9 cellular contexts compared by ENCODE assay signal in genomic region chr5:141511771-141512325, GRCh38. TPM values are rescaled to one million over a fixed set of nuclear protein-coding genes. Genes with fewer than 3 reads are reported as not detected.
DNase-seq lines count a peak whose midpoint lies in the region; ATAC-seq, FAIRE-seq and TF ChIP-seq lines count a peak whose summit lies in the region.
"Had no signal": no experiment of that assay in that cellular context is flagged by ENCODE, and none has a peak within 500 bp of the region (broad histone marks: within the 10 kb centered on the region; RNA-seq: fewer than 3 reads in every experiment).

No MANE protein-coding gene starts in this region.

- H3K9me3 Mint-ChIP-seq in HFFc6, result no peaks in the 10 kb centered on the region
- H3K9me3 Mint-ChIP-seq in stimulated activated naive B cell treated with anti-CD40 and anti-IgM and Interleukin-4, amounts not matched to agents 10 μg/mL and 1 μg/mL and 100 μg/mL, for 72 hours, result peaks cover 0 to 3% of the 10 kb centered on the region in 2 donors
- H3K9me3 Mint-ChIP-seq: activated naive CD8-positive, alpha-beta T cell treated with anti-CD3 and anti-CD28 coated beads, Interleukin-2, amount 10 ng/mL, durations not matched to agents 7 days and 5 days had no signal

- H3K36me3 Mint-ChIP-seq in HFFc6 (ENCODE audit: low read depth), result peaks cover 32% of the 10 kb centered on the region
- H3K36me3 Mint-ChIP-seq in stimulated activated naive B cell treated with anti-CD40 and anti-IgM and Interleukin-4, amounts not matched to agents 10 μg/mL and 1 μg/mL and 100 μg/mL, for 72 hours, result peaks cover 29 to 43% of the 10 kb centered on the region in 2 donors

- H3K27me3 Mint-ChIP-seq in HFFc6 (ENCODE audit: insufficient read depth), result peaks cover 22% of the 10 kb centered on the region
- no peaks in the 10 kb centered on the region for H3K27me3 Mint-ChIP-seq in stimulated activated naive B cell treated with anti-CD40 and anti-IgM and Interleukin-4, amounts not matched to agents 10 μg/mL and 1 μg/mL and 100 μg/mL, for 72 hours
- H3K27me3 Mint-ChIP-seq: activated naive CD8-positive, alpha-beta T cell treated with anti-CD3 and anti-CD28 coated beads, Interleukin-2, amount 10 ng/mL, durations not matched to agents 7 days and 5 days had no signal

- DNase-seq in HFFc6 (no peak), medulla oblongata (ENCODE audit: extremely low spot score) (peak; percentile 1), midbrain (lab: John Stamatoyannopoulos, UW) (no peak), frontal cortex (ENCODE audit: low spot score in 2 of 2) (no peak), iPS-NIHi7 (ENCODE audit: extremely low spot score) (no peak), SW 1271 (lab: John Stamatoyannopoulos, UW) (no peak)
- no peak for DNase-seq in stimulated activated naive B cell treated with anti-CD40 and anti-IgM and Interleukin-4, amounts not matched to agents 10 μg/mL and 1 μg/mL and 100 μg/mL, for 72 hours

- FAIRE-seq in frontal cortex (lab: Jason Lieb, UNC), result no peak

- H3K27ac ChIP-seq in angular gyrus (ENCODE audit: low read depth, low read length), result peak overlapping the region; percentile 95

- TF ChIP-seq CTCF in HFFc6 (IDR thresholded peaks at IDR 0.05), result no peak

- H3K4me1 Mint-ChIP-seq in HFFc6 (ENCODE audit: low read depth), result peaks cover 91% of the 10 kb centered on the region
- H3K4me1 Mint-ChIP-seq in stimulated activated naive B cell treated with anti-CD40 and anti-IgM and Interleukin-4, amounts not matched to agents 10 μg/mL and 1 μg/mL and 100 μg/mL, for 72 hours, result peaks cover 65 to 83% of the 10 kb centered on the region in 2 donors

- no peak overlapping the region for H3K4me3 Mint-ChIP-seq in HFFc6
- H3K4me3 Mint-ChIP-seq in stimulated activated naive B cell treated with anti-CD40 and anti-IgM and Interleukin-4, amounts not matched to agents 10 μg/mL and 1 μg/mL and 100 μg/mL, for 72 hours, result peak overlapping the region in 1 of 2 donors; percentile 53

- peak overlapping the region; percentile 96 for H3K27ac Mint-ChIP-seq in HFFc6
- H3K27ac Mint-ChIP-seq in stimulated activated naive B cell treated with anti-CD40 and anti-IgM and Interleukin-4, amounts not matched to agents 10 μg/mL and 1 μg/mL and 100 μg/mL, for 72 hours, result peak overlapping the region; percentile 59

- no peak for ATAC-seq in stimulated activated naive B cell treated with anti-CD40 and anti-IgM and Interleukin-4, amounts not matched to agents 10 μg/mL and 1 μg/mL and 100 μg/mL, for 72 hours (replicated peaks)

RNA-seq across cellular contexts. Expression of gene PCDHGC5, which starts 23.0 kb away (rescaled TPM):
- total RNA-seq in HFFc6 (2021; fragmentation: NEBNext Ultra II Directional; extraction: Animal tissue kit (Norgen Biotek cat#: 25700)), result 1 to 10 TPM; 2.3 to 5.7 (median 2.7) TPM
- 4.9 TPM for total RNA-seq in frontal cortex
- total RNA-seq: activated naive CD8-positive, alpha-beta T cell treated with anti-CD3 and anti-CD28 coated beads, Interleukin-2, amount 10 ng/mL, durations not matched to agents 7 days and 5 days had no signal

RNA-seq across cellular contexts. Expression of gene PCDHGC4, which starts 27.0 kb away (rescaled TPM):
- 1 to 10 TPM in 1 of 6 experiments, under 1 TPM in 5; 0.34 to 1.4 (median 0.62) TPM for total RNA-seq in HFFc6 (2021; fragmentation: NEBNext Ultra II Directional; extraction: Animal tissue kit (Norgen Biotek cat#: 25700))
- 65.2 TPM for total RNA-seq in frontal cortex
- total RNA-seq: activated naive CD8-positive, alpha-beta T cell treated with anti-CD3 and anti-CD28 coated beads, Interleukin-2, amount 10 ng/mL, durations not matched to agents 7 days and 5 days had no signal

RNA-seq across cellular contexts. Expression of gene PCDHGC3, which starts 36.1 kb away (rescaled TPM):
- total RNA-seq in HFFc6 (2021; fragmentation: NEBNext Ultra II Directional; extraction: Animal tissue kit (Norgen Biotek cat#: 25700)), result 100 to 1,000 TPM; 126 to 150 (median 132) TPM
- 20.8 TPM for total RNA-seq in frontal cortex
- total RNA-seq: activated naive CD8-positive, alpha-beta T cell treated with anti-CD3 and anti-CD28 coated beads, Interleukin-2, amount 10 ng/mL, durations not matched to agents 7 days and 5 days had no signal

Comparison
In these comparisons a context has a peak if more than half of its experiments do, and no peak if none do; other contexts are left out.
1. RNA of gene PCDHGC4, which starts 27.0 kb away (total RNA-seq): 65.2 TPM in frontal cortex (single experiment); 0.34 to 1.4 TPM in HFFc6; every median in the first group is over 10 times any median in the second.